ENCODE assay signal across 15 cellular contexts in the genomic region with DNA sequence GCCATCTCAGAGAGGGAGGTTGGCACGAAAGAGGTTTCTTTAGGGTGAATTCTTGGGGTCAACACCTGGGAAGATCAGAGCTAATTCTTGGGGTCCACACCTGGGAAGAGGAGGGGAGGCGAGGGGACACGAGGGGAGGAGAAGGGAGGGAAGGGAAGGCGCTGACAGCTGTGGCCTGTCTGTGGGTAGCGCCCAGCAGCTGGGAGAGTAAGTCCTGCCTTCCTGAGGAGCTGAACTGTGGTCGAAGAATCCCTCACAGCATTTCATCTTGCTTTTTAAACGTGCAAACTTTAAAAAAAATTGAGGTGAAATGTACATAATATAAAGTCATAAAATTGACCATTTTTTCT.
DNase-seq lines count a peak whose midpoint lies in the region; ATAC-seq and TF ChIP-seq lines count a peak whose summit lies in the region.
"Had no signal": no experiment of that assay in that cellular context is flagged by ENCODE, and none has a peak within 500 bp of the region (broad histone marks: within the 10 kb centered on the region; RNA-seq: fewer than 3 reads in every experiment).

No MANE protein-coding gene starts in this region.

- no peaks in the 10 kb centered on the region for H3K36me3 ChIP-seq in left ventricle myocardium inferior
- H3K36me3 ChIP-seq in transverse colon, result no peaks in the 10 kb centered on the region

- H3K4me1 ChIP-seq in left ventricle myocardium inferior (peaks cover 12% of the 10 kb centered on the region), transverse colon (peaks cover 0 to 32% (median 14%) of the 10 kb centered on the region in 4 donors)

- ATAC-seq in Right ventricle myocardium inferior (peak; percentile 2), left cardiac atrium (no peak)

- DNase-seq in Right ventricle myocardium inferior (ENCODE audit: missing footprints), result no peak
- no peak for DNase-seq in left cardiac atrium
- DNase-seq in left ventricle myocardium inferior, result no peak
- DNase-seq in myocyte (ENCODE audit: low read depth), result peak; percentile 48
- no peak for DNase-seq in transverse colon
- no peak for DNase-seq in caudate nucleus (lab: John Stamatoyannopoulos, UW)
- DNase-seq in stimulated activated CD4-positive, alpha-beta T cell treated with anti-CD3 and anti-CD28 coated beads, Interleukin-4, amount 100 ng/mL, for 4 hours, result no peak
- no peak for DNase-seq in EL
- DNase-seq: COR-L47, H7, NCI-H1417, NCI-H1930, NCI-H2171, NCI-H446 treated with DMSO at 0.1 percent for 48 hours, NCI-H82 had no signal

- H3K9me3 ChIP-seq in left ventricle myocardium inferior (replicated peaks) (no peaks in the 10 kb centered on the region), transverse colon (no peaks in the 10 kb centered on the region)

- TF ChIP-seq POLR2A in transverse colon (IDR thresholded peaks at IDR 0.05), result no peak

- 35 to 81% methylated on average over 2 to 7 of the region's 7 CpGs for WGBS in transverse colon (ENCODE audit: low coverage in 1 of 2), 2 donors

- no peak for TF ChIP-seq EP300 in transverse colon (IDR thresholded peaks at IDR 0.05; ENCODE audit: low read depth)

- H3K27me3 ChIP-seq in left ventricle myocardium inferior (ENCODE audit: low read depth) (no peaks in the 10 kb centered on the region), transverse colon (no peaks in the 10 kb centered on the region)

- H3K27ac ChIP-seq in left ventricle myocardium inferior (replicated peaks) (peak overlapping the region; percentile 55), transverse colon (peak overlapping the region; percentile 74 to 84 (median 80)), caudate nucleus (ENCODE audit: low read depth, low read length) (no peak overlapping the region)

- intact Hi-C loops in Right ventricle myocardium inferior (cut with DNase I), result no loop called here
- intact Hi-C loops in left cardiac atrium (cut with DNase I), result no loop called here
- intact Hi-C loops in left ventricle myocardium inferior (cut with micrococcal nuclease), result no loop called here
- intact Hi-C loops in transverse colon (cut with DNase I; ENCODE audit: low total_unique reads), result loop anchor here (5.0 kb wide), 1 partner anchor 161 kb away; no protein-coding TSS in a partner anchor

- in situ Hi-C loops in transverse colon (cut with MboI; ENCODE audit: low pct_ligation_motif_present in 1 of 4, low pct_unique_long_range_greater_than_20kb in 1 of 4, low sequenced_read_pairs in 3 of 4), result loop anchor here in 2 of 4 donors (25.0 kb wide), 3 partner anchors 426 to 826 kb away; no protein-coding TSS in a partner anchor

- H3K4me3 ChIP-seq in left ventricle myocardium inferior (no peak overlapping the region), transverse colon (no peak overlapping the region)

- TF ChIP-seq CTCF in left ventricle myocardium inferior (IDR thresholded peaks at IDR 0.05; ENCODE audit: borderline replicate concordance), result no peak
- TF ChIP-seq CTCF in transverse colon (IDR thresholded peaks at IDR 0.05), result no peak
